In genomic region chr2:191637182-191638078, GRCh38 we compare ENCODE assay signal across 1 cellular context.
TF ChIP-seq lines count a peak whose summit lies in the region.

No MANE protein-coding gene starts in this region.

TF ChIP-seq in HepG2, 621 proteins besides CTCF, POLR2A, EP300 and RAD21 (continued from another document and continues in another):
- TF ChIP-seq MLXIP (CRISPR knock-in tag; IDR thresholded peaks at IDR 0.05; ENCODE audit: borderline replicate concordance) (peak; percentile 88; the same call in 1 of the 2 replicates), FOXO1 (CRISPR knock-in tag; IDR thresholded peaks at IDR 0.05) (peak; percentile 84; the same call in 1 of the 2 replicates), STAT6 (CRISPR knock-in tag; IDR thresholded peaks at IDR 0.05; ENCODE audit: borderline replicate concordance) (0 out of 2 replicates have a peak, but pooled peaks have one; percentile 38), TFAP4 (IDR thresholded peaks at IDR 0.05; ENCODE audit: borderline replicate concordance, low read depth) (peak; percentile 70), ZNF609 (CRISPR knock-in tag; IDR thresholded peaks at IDR 0.05; ENCODE audit: borderline replicate concordance) (peak; percentile 87), ATF3 (CRISPR knock-in tag; IDR thresholded peaks at IDR 0.05) (peak; percentile 60), NONO (IDR thresholded peaks at IDR 0.05) (no peak), NONO (CRISPR knock-in tag; conservative IDR thresholded peaks at IDR 0.05) (peak; percentile 43; the same call in 1 of the 2 replicates), FOSL1 (CRISPR knock-in tag; IDR thresholded peaks at IDR 0.05; ENCODE audit: borderline replicate concordance) (peak; percentile 88), CBFB (CRISPR knock-in tag; IDR thresholded peaks at IDR 0.05) (0 out of 2 replicates have a peak, but pooled peaks have one; percentile 53), FOXK1 (CRISPR knock-in tag; IDR thresholded peaks at IDR 0.05; ENCODE audit: borderline replicate concordance, low read depth) (peak; percentile 78; the same call in 1 of the 2 replicates), MEF2D (CRISPR knock-in tag; IDR thresholded peaks at IDR 0.05) (peak; percentile 55; the same call in 1 of the 2 replicates), ARID5B (CRISPR knock-in tag; IDR thresholded peaks at IDR 0.05) (peak; percentile 98), ZNF142 (CRISPR knock-in tag; IDR thresholded peaks at IDR 0.05) (no peak), CEBPG (CRISPR knock-in tag; IDR thresholded peaks at IDR 0.05) (peak; percentile 53; the same call in 1 of the 2 replicates), FOXA3 (CRISPR knock-in tag; IDR thresholded peaks at IDR 0.05) (peak; percentile 98), SNAPC5 (CRISPR knock-in tag; IDR thresholded peaks at IDR 0.05; ENCODE audit: borderline replicate concordance) (0 out of 2 replicates have a peak, but pooled peaks have one; percentile 74), RXRB (CRISPR knock-in tag; IDR thresholded peaks at IDR 0.05; ENCODE audit: borderline replicate concordance) (peak; percentile 92), TBX2 (CRISPR knock-in tag; IDR thresholded peaks at IDR 0.05; ENCODE audit: borderline replicate concordance) (no peak), THAP11 (CRISPR knock-in tag; IDR thresholded peaks at IDR 0.05) (peak; percentile 74), ARID3A (IDR thresholded peaks at IDR 0.05; ENCODE audit: low read depth, low read length) (peak; percentile 88), BRF2 (CRISPR knock-in tag; IDR thresholded peaks at IDR 0.05) (no peak), RBM22 (optimal IDR thresholded peaks at IDR 0.05; ENCODE audit: low read length) (no peak), ZNF432 (CRISPR knock-in tag; IDR thresholded peaks at IDR 0.05; ENCODE audit: borderline replicate concordance) (no peak), ZNF253 (CRISPR knock-in tag; IDR thresholded peaks at IDR 0.05; ENCODE audit: borderline replicate concordance) (no peak), KDM1A (CRISPR knock-in tag; IDR thresholded peaks at IDR 0.05) (0 out of 2 replicates have a peak, but pooled peaks have one; percentile 39)
